In the genomic region with DNA sequence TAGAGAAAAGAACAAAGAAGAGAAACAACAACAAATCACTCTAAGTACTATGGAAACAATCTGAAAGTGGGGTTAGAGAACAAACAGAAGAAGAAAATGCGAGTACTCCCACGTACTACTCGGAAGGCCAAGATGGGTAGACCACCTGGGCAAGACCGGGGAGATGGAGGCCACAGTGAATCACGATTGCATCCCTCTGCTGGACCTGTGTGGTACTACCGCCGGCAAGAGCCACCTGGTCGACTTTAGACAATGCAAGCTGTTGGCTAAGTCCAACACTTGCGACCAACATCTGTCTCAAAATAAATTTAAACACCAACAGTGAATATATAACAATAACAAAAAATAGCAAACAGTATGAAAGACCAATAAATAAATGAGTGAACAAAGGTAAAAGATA, we compare ENCODE assay signal across 10 cellular contexts. TPM values are rescaled to one million over a fixed set of nuclear protein-coding genes. Genes with fewer than 3 reads are reported as not detected.
DNase-seq lines count a peak whose midpoint lies in the region; ATAC-seq, FAIRE-seq and TF ChIP-seq lines count a peak whose summit lies in the region.
"Had no signal": no experiment of that assay in that cellular context is flagged by ENCODE, and none has a peak within 500 bp of the region (broad histone marks: within the 10 kb centered on the region; RNA-seq: fewer than 3 reads in every experiment).

No MANE protein-coding gene starts in this region.

- no peak overlapping the region for H3K4me3 Mint-ChIP-seq in stimulated activated naive CD8-positive, alpha-beta T cell treated with anti-CD3 and anti-CD28 coated beads, Interleukin-15, amount 100 ng/mL, for 72 hours

- no peak overlapping the region for H3K23ac ChIP-seq in H1 (ENCODE audit: insufficient read length)

- no peak overlapping the region for H2BK20ac ChIP-seq in H1 (ENCODE audit: low read length)

- TF ChIP-seq EP300 in H1 (IDR thresholded peaks at IDR 0.05; ENCODE audit: borderline replicate concordance in 1 of 2, low read depth in 2 of 2, low read length in 2 of 2): no peak

- H3K79me2 ChIP-seq in MM.1S (ENCODE audit: low read length) (no peaks in the 10 kb centered on the region), H1 (ENCODE audit: control insufficient read depth in 1 of 2, insufficient read depth in 2 of 2, low read length in 2 of 2) (no peaks in the 10 kb centered on the region)

- no peak overlapping the region for H2AK5ac ChIP-seq in H1 (ENCODE audit: low read depth, low read length)

- H2BK5ac ChIP-seq in H1 (ENCODE audit: low read depth, low read length): no peak overlapping the region

- CTCF ChIA-PET in H1 (lab: Charles Lee; ENCODE audit: partially characterized antibody): interaction anchor here (0.7 to 2.0 kb wide), 12 partner anchors 9 to 415 kb away, joined by 3 to 7 read pairs (median 4); no protein-coding TSS in a partner anchor

- H3K4me2 ChIP-seq in MM.1S (ENCODE audit: low read depth, low read length) (no peak overlapping the region), H1 (ENCODE audit: insufficient read depth in 1 of 2, low read depth in 2 of 2, low read length in 2 of 2) (no peak overlapping the region)

- H3K4me1 ChIP-seq in cardiac muscle cell (ENCODE audit: low read depth) (no peaks in the 10 kb centered on the region), right atrium auricular region (no peaks in the 10 kb centered on the region), MM.1S (ENCODE audit: low read length) (no peaks in the 10 kb centered on the region), H1 (replicated peaks in 1 of 4; ENCODE audit: control insufficient read depth in 3 of 4, insufficient read depth in 4 of 4, low read length in 3 of 4) (no peaks in the 10 kb centered on the region), colonic mucosa (no peaks in the 10 kb centered on the region)

- no peak overlapping the region for H3K27ac Mint-ChIP-seq in stimulated activated naive CD8-positive, alpha-beta T cell treated with anti-CD3 and anti-CD28 coated beads, Interleukin-15, amount 100 ng/mL, for 72 hours

- TF ChIP-seq POLR2A in H1 (IDR thresholded peaks at IDR 0.05; ENCODE audit: control extremely low read depth in 1 of 2, low read depth in 2 of 2, low read length in 2 of 2): no peak

- H4K5ac ChIP-seq in H1 (ENCODE audit: insufficient read length, low read depth, low read length): no peak overlapping the region

- H2AFZ ChIP-seq in MM.1S (ENCODE audit: low read length): no peak overlapping the region
- H2AFZ ChIP-seq in H1 (ENCODE audit: low read length): no peak overlapping the region

- peak in 1 of 2 donors; percentile 0 for DNase-seq in cardiac muscle cell (ENCODE audit: low read depth in 1 of 2, low spot score in 1 of 2)
- no peak for DNase-seq in right atrium auricular region (ENCODE audit: low spot score)
- DNase-seq in MM.1S: peak; percentile 12
- peak in 1 of 2 experiments; percentile 68 for DNase-seq in H1 (ENCODE audit: low read depth in 1 of 2, low spot score in 2 of 2)
- DNase-seq in stimulated activated naive CD8-positive, alpha-beta T cell treated with anti-CD3 and anti-CD28 coated beads, Interleukin-15, amount 100 ng/mL, for 72 hours: peak; percentile 5 to 26
- DNase-seq in colonic mucosa: no peak
- DNase-seq in occipital lobe (lab: John Stamatoyannopoulos, UW): no peak
- DNase-seq in midbrain (lab: John Stamatoyannopoulos, UW): no peak
- DNase-seq: effector CD4-positive, alpha-beta T cell; NK-92 treated with Interleukin-12 subunit alpha and Interleukin-12 subunit beta, amount 100 ng/mL, for 24 hours had no signal

- FAIRE-seq in H1 (lab: Jason Lieb, UNC): no peak

- H4K8ac ChIP-seq in H1 (ENCODE audit: extremely low read depth, insufficient read depth, low read length): no peak overlapping the region

- no peak overlapping the region for H3K18ac ChIP-seq in H1 (ENCODE audit: extremely low read depth, low read length)

- no peaks in the 10 kb centered on the region for H3K36me3 ChIP-seq in cardiac muscle cell
- H3K36me3 ChIP-seq in right atrium auricular region: no peaks in the 10 kb centered on the region
- no peaks in the 10 kb centered on the region for H3K36me3 ChIP-seq in MM.1S (replicated peaks; ENCODE audit: insufficient read depth, low read length)
- no peaks in the 10 kb centered on the region for H3K36me3 ChIP-seq in H1 (ENCODE audit: control insufficient read depth in 2 of 4, insufficient read depth in 4 of 4, low read length in 3 of 4)
- H3K36me3 ChIP-seq in colonic mucosa: no peaks in the 10 kb centered on the region

- no peak overlapping the region for H3K14ac ChIP-seq in H1 (ENCODE audit: insufficient read length)

- no peak overlapping the region for H2BK120ac ChIP-seq in H1 (replicated peaks; ENCODE audit: low read depth, low read length)

- intact Hi-C loops in colonic mucosa (cut with DNase I): no loop called here

- H3K9me3 ChIP-seq in cardiac muscle cell (ENCODE audit: low read depth) (no peaks in the 10 kb centered on the region), right atrium auricular region (peaks cover 0 to 19% of the 10 kb centered on the region in 2 donors), MM.1S (replicated peaks; ENCODE audit: insufficient read depth, low read length) (no peaks in the 10 kb centered on the region; the same call in 1 of the 2 replicates), H1 (ENCODE audit: insufficient read depth in 2 of 2, low read depth in 1 of 2, low read length in 1 of 2) (peaks cover 46 to 63% of the 10 kb centered on the region in 2 experiments), colonic mucosa (no peaks in the 10 kb centered on the region)

- H3K79me1 ChIP-seq in H1 (ENCODE audit: low read depth, low read length): no peaks in the 10 kb centered on the region

- ATAC-seq in stimulated activated naive CD8-positive, alpha-beta T cell treated with anti-CD3 and anti-CD28 coated beads, Interleukin-15, amount 100 ng/mL, for 72 hours: no peak

- H4K20me1 ChIP-seq in MM.1S (ENCODE audit: insufficient read depth, low read length) (no peaks in the 10 kb centered on the region), H1 (replicated peaks in 1 of 2; ENCODE audit: control insufficient read depth in 1 of 2, insufficient read depth in 2 of 2, low read length in 2 of 2) (no peaks in the 10 kb centered on the region)

- TF ChIP-seq RAD21 in H1 (IDR thresholded peaks at IDR 0.05 in 1 of 2, conservative IDR thresholded peaks at IDR 0.05 in 1 of 2; ENCODE audit: low read depth in 2 of 2, low read length in 2 of 2): peak; percentile 39 to 45

- POLR2A ChIA-PET in H1 (lab: Charles Lee; ENCODE audit: partially characterized antibody): no interaction called here

- H3K4me3 ChIP-seq in cardiac muscle cell: no peak overlapping the region
- H3K4me3 ChIP-seq in right atrium auricular region: no peak overlapping the region
- H3K4me3 ChIP-seq in MM.1S (ENCODE audit: low read length): no peak overlapping the region
- no peak overlapping the region for H3K4me3 ChIP-seq in H1 (ENCODE audit: extremely low read depth in 1 of 4, insufficient read depth in 2 of 4, low read depth in 3 of 4, low read length in 4 of 4)
- H3K4me3 ChIP-seq in colonic mucosa: no peak overlapping the region

- no peaks in the 10 kb centered on the region for H3K4me1 Mint-ChIP-seq in stimulated activated naive CD8-positive, alpha-beta T cell treated with anti-CD3 and anti-CD28 coated beads, Interleukin-15, amount 100 ng/mL, for 72 hours

- no peaks in the 10 kb centered on the region for H3F3A ChIP-seq in MM.1S (ENCODE audit: insufficient read depth, low read length)

- peaks cover 49 to 71% of the 10 kb centered on the region in 2 donors for H3K9me3 Mint-ChIP-seq in stimulated activated naive CD8-positive, alpha-beta T cell treated with anti-CD3 and anti-CD28 coated beads, Interleukin-15, amount 100 ng/mL, for 72 hours

- H2BK12ac ChIP-seq in H1 (ENCODE audit: low read depth, low read length): no peak overlapping the region

- no peak overlapping the region for H2BK15ac ChIP-seq in H1 (ENCODE audit: low read length)

- no peak overlapping the region for H3K56ac ChIP-seq in H1 (replicated peaks; ENCODE audit: insufficient read length, low read depth, low read length)

- 65% methylated on average over 9 of the region's 9 CpGs; no CpG with 5 or more reads in 1 of the 2 experiments for WGBS in H1 (ENCODE audit: extremely low coverage in 1 of 2, insufficient coverage in 1 of 2, insufficient read length in 1 of 2, insufficient replicate concordance in 2 of 2, low coverage in 1 of 2, low lambda C conversion rate in 2 of 2, missing lambda C conversion rate in 1 of 2), 2 experiments

- H3K9ac ChIP-seq in MM.1S (ENCODE audit: low read length) (no peak overlapping the region), H1 (replicated peaks in 1 of 4; ENCODE audit: extremely low read depth in 1 of 4, low read depth in 3 of 4, low read length in 3 of 4) (no peak overlapping the region), colonic mucosa (ENCODE audit: low read depth in 2 of 2, low read length in 2 of 2) (no peak overlapping the region)

- no peaks in the 10 kb centered on the region for H3K27me3 ChIP-seq in cardiac muscle cell
- no peaks in the 10 kb centered on the region for H3K27me3 ChIP-seq in right atrium auricular region
- no peaks in the 10 kb centered on the region for H3K27me3 ChIP-seq in MM.1S (replicated peaks; ENCODE audit: insufficient read depth, low read length)
- no peaks in the 10 kb centered on the region for H3K27me3 ChIP-seq in H1 (replicated peaks in 1 of 4; ENCODE audit: control insufficient read depth in 3 of 4, extremely low read depth in 1 of 4, insufficient read depth in 3 of 4, low read length in 3 of 4)
- no peaks in the 10 kb centered on the region for H3K27me3 ChIP-seq in colonic mucosa

- H3K27ac ChIP-seq in cardiac muscle cell (no peak overlapping the region), right atrium auricular region (no peak overlapping the region), MM.1S (ENCODE audit: low read length) (no peak overlapping the region), H1 (ENCODE audit: low read depth, low read length) (no peak overlapping the region), colonic mucosa (no peak overlapping the region)

- no peak overlapping the region for H4K91ac ChIP-seq in H1 (replicated peaks; ENCODE audit: insufficient read length, low read length)

- TF ChIP-seq CTCF in cardiac muscle cell (IDR thresholded peaks at IDR 0.05; ENCODE audit: low read depth, low read length) (peak; percentile 27), right atrium auricular region (IDR thresholded peaks at IDR 0.05) (no peak), MM.1S (IDR thresholded peaks at IDR 0.05; ENCODE audit: low read length) (peak; percentile 49), H1 (IDR thresholded peaks at IDR 0.05; ENCODE audit: control extremely low read depth in 1 of 3, insufficient read depth in 1 of 3, low read depth in 1 of 3, low read length in 3 of 3) (peak; percentile 39 to 70 (median 67); a peak in 3 of 4 replicates), colonic mucosa (IDR thresholded peaks at IDR 0.05) (no peak)

- peaks cover 2% of the 10 kb centered on the region; the same call in 1 of the 2 replicates for H3K23me2 ChIP-seq in H1 (ENCODE audit: low read depth, low read length)

- no peaks in the 10 kb centered on the region for H3K9me2 ChIP-seq in MM.1S (replicated peaks; ENCODE audit: insufficient read depth, low read length)

- no peaks in the 10 kb centered on the region for H3K27me3 Mint-ChIP-seq in stimulated activated naive CD8-positive, alpha-beta T cell treated with anti-CD3 and anti-CD28 coated beads, Interleukin-15, amount 100 ng/mL, for 72 hours

- H3K4ac ChIP-seq in H1 (replicated peaks; ENCODE audit: insufficient read length, low read depth, low read length): no peak overlapping the region

RNA-seq across cellular contexts. Expression of gene ZNF91, which starts 45.5 kb away (rescaled TPM):
- 52.6 and 78.7 TPM in 2 replicates for total RNA-seq in cardiac muscle cell
- 30.1 and 49.5 TPM in 2 replicates for polyA plus RNA-seq in cardiac muscle cell
- total RNA-seq in right atrium auricular region: 100 to 1,000 TPM; 101 TPM
- total RNA-seq in H1 (2021; fragmentation: NEBNext Ultra II Directional; extraction: Animal tissue kit (Norgen Biotek cat#: 25700)): 35.1 and 36.7 TPM in 2 replicates
- polyA plus RNA-seq in H1 (2011; rRNA removed): 16.5 and 21.0 TPM in 2 replicates
- 16.4 TPM for polyA plus RNA-seq in H1 (2011; cell fraction: cytosol; rRNA removed)
- 50.6 TPM for polyA plus RNA-seq in H1 (2011; cell fraction: nucleus; rRNA removed)
- polyA plus RNA-seq in H1 (2012, experiment 1 of 2): 11.9 to 16.2 TPM (median 13.8 TPM) in 4 replicates
- polyA plus RNA-seq in H1 (2012, experiment 2 of 2): 0.84 TPM
- 23.4 TPM for polyA plus RNA-seq in H1 (2013, experiment 1 of 2)
- 21.3 TPM for polyA plus RNA-seq in H1 (2013, experiment 2 of 2)
- 55.7 and 65.0 TPM in 2 replicates for polyA minus RNA-seq in H1 (2011; rRNA and poly(A)+ RNA removed)
- polyA minus RNA-seq in H1 (2011; cell fraction: cytosol; rRNA and poly(A)+ RNA removed): 31.0 TPM
- polyA minus RNA-seq in H1 (2011; cell fraction: nucleus; rRNA and poly(A)+ RNA removed): 137 TPM
- 10 to 100 TPM; 70.8 to 80.5 TPM for total RNA-seq in colonic mucosa
- total RNA-seq in occipital lobe: 889 TPM

Comparison
In these comparisons a context has a peak if more than half of its experiments do, and no peak if none do; other contexts are left out.
1. CTCF ChIP-seq: peak in cardiac muscle cell (single experiment), MM.1S (single experiment) and H1 (3 of 3); none in right atrium auricular region (0 of 2) and colonic mucosa (single experiment).
2. DNase-seq: peak in MM.1S (single experiment) and stimulated activated naive CD8-positive, alpha-beta T cell treated with anti-CD3 and anti-CD28 coated beads, Interleukin-15, amount 100 ng/mL, for 72 hours (2 of 2); none in right atrium auricular region (single experiment), colonic mucosa (single experiment), occipital lobe (single experiment) and midbrain (single experiment).